ENCODE assay signal across 10 cellular contexts in genomic region chr3:97815149-97815917, GRCh38. TPM values are rescaled to one million over a fixed set of nuclear protein-coding genes. Genes with fewer than 3 reads are reported as not detected.
DNase-seq lines count a peak whose midpoint lies in the region; TF ChIP-seq lines count a peak whose summit lies in the region.
"Had no signal": no experiment of that assay in that cellular context is flagged by ENCODE, and none has a peak within 500 bp of the region (broad histone marks: within the 10 kb centered on the region; RNA-seq: fewer than 3 reads in every experiment).

No MANE protein-coding gene starts in this region.

- H3K9me3 ChIP-seq in mammary epithelial cell (replicated peaks; ENCODE audit: insufficient read depth, low read length): no peaks in the 10 kb centered on the region

- no TSS peak for BruUV-seq in mammary epithelial cell (replicated peaks; lab: Mats Ljungman, UMichigan)

- no peak for TF ChIP-seq CTCF in mammary epithelial cell (conservative IDR thresholded peaks at IDR 0.05 in 1 of 2, IDR thresholded peaks at IDR 0.05 in 1 of 2; ENCODE audit: extremely low read depth in 1 of 2, insufficient read depth in 1 of 2, low read depth in 1 of 2, low read length in 2 of 2)

- peak overlapping the region; percentile 14 for H3K4me2 ChIP-seq in mammary epithelial cell (ENCODE audit: insufficient read depth, low read depth, low read length)

- H3K27me3 ChIP-seq in mammary epithelial cell (ENCODE audit: insufficient read depth, low read length): no peaks in the 10 kb centered on the region

- H3K4me1 ChIP-seq in mammary epithelial cell (ENCODE audit: insufficient read depth, low read length): peaks cover 20% of the 10 kb centered on the region

- no peak overlapping the region for H3K9ac ChIP-seq in mammary epithelial cell (ENCODE audit: insufficient read depth, low read length)

- peak; percentile 4 for DNase-seq in stimulated activated naive CD4-positive, alpha-beta T cell treated with Interleukin-2 at 50 U/mL for 16 hours (lab: John Stamatoyannopoulos, UW)
- no peak for DNase-seq in stimulated activated naive CD4-positive, alpha-beta T cell (lab: John Stamatoyannopoulos, UW)
- DNase-seq in SHP77 treated with DMSO at 0.1 percent for 48 hours (lab: John Stamatoyannopoulos, UW): peak; percentile 52
- peak; percentile 72 for DNase-seq in mammary epithelial cell
- no peak for DNase-seq in epidermal melanocyte (ENCODE audit: insufficient read length, low spot score)
- DNase-seq in globus pallidus (ENCODE audit: low spot score): no peak
- no peak for DNase-seq in effector CD8-positive, alpha-beta T cell (lab: John Stamatoyannopoulos, UW)
- DNase-seq in cortex of kidney (lab: John Stamatoyannopoulos, UW): no peak
- DNase-seq: C1 segment of cervical spinal cord, NCI-H2081 had no signal

- CTCF ChIA-PET in mammary epithelial cell (lab: Charles Lee; ENCODE audit: low non-redundant PET): interaction anchor here (0.6 kb wide), 1 partner anchor 132 kb away, joined by 3 read pairs; no protein-coding TSS in a partner anchor

- intact Hi-C loops in mammary epithelial cell (cut with micrococcal nuclease): no loop called here

- WGBS in mammary epithelial cell (ENCODE audit: low coverage, missing lambda C conversion rate): 0% methylated on average over 1 of the region's 1 CpG

- dilution Hi-C loops in mammary epithelial cell (cut with HindIII; ENCODE audit: low sequenced_read_pairs): no loop called here

- in situ Hi-C loops in mammary epithelial cell (cut with MboI; ENCODE audit: low sequenced_read_pairs in 2 of 2): no loop called here

- H3K79me2 ChIP-seq in mammary epithelial cell (ENCODE audit: insufficient read depth, low read length): no peaks in the 10 kb centered on the region

- H3K27ac ChIP-seq in mammary epithelial cell (ENCODE audit: insufficient read depth, low read depth, low read length): no peak overlapping the region

- no peak overlapping the region for H3K4me3 ChIP-seq in mammary epithelial cell (replicated peaks in 1 of 3; ENCODE audit: insufficient read depth in 1 of 3, low read depth in 2 of 3, low read length in 3 of 3)

- H4K20me1 ChIP-seq in mammary epithelial cell (ENCODE audit: insufficient read depth, low read length): no peaks in the 10 kb centered on the region

- no peaks in the 10 kb centered on the region for H3K36me3 ChIP-seq in mammary epithelial cell (ENCODE audit: insufficient read depth, low read length)

- H2AFZ ChIP-seq in mammary epithelial cell (ENCODE audit: low read depth, low read length): no peak overlapping the region

RNA-seq across cellular contexts. Expression of gene CRYBG3, which starts 6.5 kb away (rescaled TPM):
- 10 to 100 TPM; 12.6 to 14.0 TPM for total RNA-seq in mammary epithelial cell
- polyA plus RNA-seq in mammary epithelial cell: 5.2 TPM
- 22.5 TPM for polyA minus RNA-seq in mammary epithelial cell

RNA-seq across cellular contexts. Expression of gene ARL6, which starts 50.8 kb away (rescaled TPM):
- 1 to 10 TPM; 6.0 to 9.2 TPM for total RNA-seq in mammary epithelial cell
- 3.7 TPM for polyA plus RNA-seq in mammary epithelial cell
- 7.8 TPM for polyA minus RNA-seq in mammary epithelial cell

Comparison
In these comparisons a context has a peak if more than half of its experiments do, and no peak if none do; other contexts are left out.
1. DNase-seq: peak in stimulated activated naive CD4-positive, alpha-beta T cell treated with Interleukin-2 at 50 U/mL for 16 hours (single experiment), SHP77 treated with DMSO at 0.1 percent for 48 hours (single experiment) and mammary epithelial cell (single experiment); none in stimulated activated naive CD4-positive, alpha-beta T cell (0 of 6), epidermal melanocyte (single experiment), globus pallidus (single experiment), effector CD8-positive, alpha-beta T cell (single experiment) and cortex of kidney (single experiment).